10 cellular contexts compared by ENCODE assay signal in the genomic region with DNA sequence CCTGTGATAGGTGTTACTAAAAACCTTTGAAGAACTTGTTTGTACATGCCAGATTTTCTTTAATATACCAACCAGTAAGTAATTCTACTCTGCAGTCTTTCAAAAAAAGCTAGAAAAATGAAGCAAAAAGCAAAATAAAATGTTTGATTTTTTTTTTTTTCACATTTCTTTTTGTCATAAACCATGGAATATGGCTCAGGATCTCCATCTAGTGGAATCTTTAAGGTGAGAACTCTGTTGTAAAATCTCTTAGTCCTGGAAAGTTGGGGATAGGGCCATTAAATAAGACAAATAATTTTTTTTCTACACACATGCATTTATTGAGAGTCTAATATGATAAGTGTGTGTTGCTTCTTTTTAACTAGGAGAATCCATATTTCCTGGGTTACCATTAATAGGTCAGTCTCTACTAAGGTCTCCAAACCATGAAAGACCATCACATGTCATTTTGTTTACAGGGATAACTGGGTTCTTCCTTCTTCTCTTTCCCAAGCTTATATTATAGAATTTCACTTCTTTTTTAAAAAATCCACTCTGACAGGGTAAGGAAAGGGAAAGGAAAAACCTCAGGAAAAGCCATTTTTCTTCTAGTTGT.
DNase-seq lines count a peak whose midpoint lies in the region; ATAC-seq, FAIRE-seq and TF ChIP-seq lines count a peak whose summit lies in the region.
"Had no signal": no experiment of that assay in that cellular context is flagged by ENCODE, and none has a peak within 500 bp of the region (broad histone marks: within the 10 kb centered on the region; RNA-seq: fewer than 3 reads in every experiment).

No MANE protein-coding gene starts in this region.

- no peak overlapping the region for H3K4me2 ChIP-seq in mesendoderm (ENCODE audit: low read length)

- no peak overlapping the region for H3K4me3 Mint-ChIP-seq in CD14-positive monocyte

- DNase-seq in GM03348 (ENCODE audit: low spot score) (peak; percentile 31), RKO (ENCODE audit: low spot score) (peak; percentile 26), frontal cortex (ENCODE audit: low spot score in 2 of 2) (no peak), CD14-positive monocyte (ENCODE audit: low spot score) (no peak), mesendoderm (no peak), GM12892 (ENCODE audit: insufficient read length) (no peak)
- DNase-seq: head of caudate nucleus, spleen had no signal

- no peak overlapping the region for H2AK5ac ChIP-seq in mesendoderm (ENCODE audit: low read length)

- TF ChIP-seq CTCF in CD14-positive monocyte (IDR thresholded peaks at IDR 0.05): no peak

- ATAC-seq in GM18861 (IDR thresholded peaks at IDR 0.05; ENCODE audit: unreplicated experiment): no peak

- H3K27me3 Mint-ChIP-seq in CD14-positive monocyte (ENCODE audit: low read depth in 3 of 3): peaks cover 0 to 2% (median 0%) of the 10 kb centered on the region in 3 donors

- FAIRE-seq in A204.1 (lab: Jason Lieb, UNC): peak; percentile 89
- FAIRE-seq in frontal cortex (lab: Jason Lieb, UNC): peak; percentile 66
- FAIRE-seq in GM12892 (lab: Jason Lieb, UNC): no peak

- H3K79me1 ChIP-seq in mesendoderm (ENCODE audit: low read length): no peaks in the 10 kb centered on the region

- H2BK120ac ChIP-seq in mesendoderm (ENCODE audit: low read depth, low read length): no peak overlapping the region

- no peaks in the 10 kb centered on the region for H3K36me3 ChIP-seq in mesendoderm (ENCODE audit: control insufficient read depth, insufficient read depth, low read length)
- H3K36me3 ChIP-seq: spleen had no signal

- no peak overlapping the region for H3K27ac Mint-ChIP-seq in CD14-positive monocyte

- H3K9ac ChIP-seq in mesendoderm (ENCODE audit: low read length): no peak overlapping the region

- H3K56ac ChIP-seq in mesendoderm (ENCODE audit: low read length): no peak overlapping the region

- no peaks in the 10 kb centered on the region for H3K4me1 ChIP-seq in mesendoderm (ENCODE audit: control insufficient read depth, low read depth, low read length)
- H3K4me1 ChIP-seq: spleen had no signal

- no peaks in the 10 kb centered on the region for H3K79me2 ChIP-seq in mesendoderm (ENCODE audit: control insufficient read depth, insufficient read depth, low read length)

- H4K5ac ChIP-seq in mesendoderm (ENCODE audit: low read length): no peak overlapping the region

- intact Hi-C loops in CD14-positive monocyte (cut with micrococcal nuclease): no loop called here

- H3K36me3 Mint-ChIP-seq in CD14-positive monocyte: peaks cover 0 to 5% of the 10 kb centered on the region in 2 donors

- no peak overlapping the region for H3K4me3 ChIP-seq in mesendoderm (ENCODE audit: low read length)
- H3K4me3 ChIP-seq: spleen had no signal

- H2BK5ac ChIP-seq in mesendoderm (ENCODE audit: low read length): no peak overlapping the region

- H3K18ac ChIP-seq in mesendoderm (ENCODE audit: low read length): no peak overlapping the region

- H3K27me3 ChIP-seq in mesendoderm (ENCODE audit: insufficient read depth, low read length, poor library complexity): no peaks in the 10 kb centered on the region
- H3K27me3 ChIP-seq: spleen had no signal

- TF ChIP-seq POLR2A in GM12892 (IDR thresholded peaks at IDR 0.05; ENCODE audit: low read depth, low read length): no peak

- H3K27ac ChIP-seq in mesendoderm (ENCODE audit: low read depth, low read length): no peak overlapping the region
- H3K27ac ChIP-seq: spleen had no signal

- no peak overlapping the region for H3K4ac ChIP-seq in mesendoderm (ENCODE audit: low read depth, low read length)

- no peak overlapping the region for H2BK15ac ChIP-seq in mesendoderm (replicated peaks; ENCODE audit: low read depth)

- no peaks in the 10 kb centered on the region for H3K4me1 Mint-ChIP-seq in CD14-positive monocyte

- no peak overlapping the region for H3K23ac ChIP-seq in mesendoderm (ENCODE audit: low read length)

- no peak overlapping the region for H4K8ac ChIP-seq in mesendoderm (ENCODE audit: low read depth, low read length)

- H3K9me3 Mint-ChIP-seq in CD14-positive monocyte: peaks cover 2 to 7% (median 3%) of the 10 kb centered on the region in 7 donors

Comparison
In these comparisons a context has a peak if more than half of its experiments do, and no peak if none do; other contexts are left out.
1. DNase-seq: peak in GM03348 (single experiment) and RKO (single experiment); none in frontal cortex (0 of 2), CD14-positive monocyte (single experiment), mesendoderm (single experiment) and GM12892 (single experiment).